Comparison of ENCODE assay signal across 1 cellular context in the genomic region with DNA sequence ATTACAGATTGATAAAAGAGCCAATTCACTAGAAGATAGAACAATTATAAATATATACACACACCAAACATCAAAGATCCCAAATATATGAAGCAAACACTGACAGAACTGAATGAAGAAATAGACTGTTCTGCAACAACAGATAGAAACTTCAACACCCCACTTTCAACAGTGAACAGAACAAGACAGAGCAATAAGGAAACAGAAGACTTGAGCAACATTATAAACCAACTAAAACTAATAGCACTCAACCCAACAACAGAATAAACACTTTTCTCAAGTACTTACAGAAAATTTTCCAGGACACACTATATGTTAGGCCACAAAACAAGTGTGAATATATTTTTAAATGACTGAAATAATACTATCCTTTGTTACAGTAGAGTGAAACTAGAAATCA.
TF ChIP-seq lines count a peak whose summit lies in the region.

No MANE protein-coding gene starts in this region.

TF ChIP-seq in WTC11, 78 proteins besides CTCF, POLR2A, EP300 and RAD21 (continued from another document):
- TF ChIP-seq, protein P1, sequence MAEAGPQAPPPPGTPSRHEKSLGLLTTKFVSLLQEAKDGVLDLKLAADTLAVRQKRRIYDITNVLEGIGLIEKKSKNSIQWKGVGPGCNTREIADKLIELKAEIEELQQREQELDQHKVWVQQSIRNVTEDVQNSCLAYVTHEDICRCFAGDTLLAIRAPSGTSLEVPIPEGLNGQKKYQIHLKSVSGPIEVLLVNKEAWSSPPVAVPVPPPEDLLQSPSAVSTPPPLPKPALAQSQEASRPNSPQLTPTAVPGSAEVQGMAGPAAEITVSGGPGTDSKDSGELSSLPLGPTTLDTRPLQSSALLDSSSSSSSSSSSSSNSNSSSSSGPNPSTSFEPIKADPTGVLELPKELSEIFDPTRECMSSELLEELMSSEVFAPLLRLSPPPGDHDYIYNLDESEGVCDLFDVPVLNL (CRISPR knock-in tag; IDR thresholded peaks at IDR 0.05; ENCODE audit: borderline replicate concordance, low read depth) = no peak
- TF ChIP-seq, protein P2, sequence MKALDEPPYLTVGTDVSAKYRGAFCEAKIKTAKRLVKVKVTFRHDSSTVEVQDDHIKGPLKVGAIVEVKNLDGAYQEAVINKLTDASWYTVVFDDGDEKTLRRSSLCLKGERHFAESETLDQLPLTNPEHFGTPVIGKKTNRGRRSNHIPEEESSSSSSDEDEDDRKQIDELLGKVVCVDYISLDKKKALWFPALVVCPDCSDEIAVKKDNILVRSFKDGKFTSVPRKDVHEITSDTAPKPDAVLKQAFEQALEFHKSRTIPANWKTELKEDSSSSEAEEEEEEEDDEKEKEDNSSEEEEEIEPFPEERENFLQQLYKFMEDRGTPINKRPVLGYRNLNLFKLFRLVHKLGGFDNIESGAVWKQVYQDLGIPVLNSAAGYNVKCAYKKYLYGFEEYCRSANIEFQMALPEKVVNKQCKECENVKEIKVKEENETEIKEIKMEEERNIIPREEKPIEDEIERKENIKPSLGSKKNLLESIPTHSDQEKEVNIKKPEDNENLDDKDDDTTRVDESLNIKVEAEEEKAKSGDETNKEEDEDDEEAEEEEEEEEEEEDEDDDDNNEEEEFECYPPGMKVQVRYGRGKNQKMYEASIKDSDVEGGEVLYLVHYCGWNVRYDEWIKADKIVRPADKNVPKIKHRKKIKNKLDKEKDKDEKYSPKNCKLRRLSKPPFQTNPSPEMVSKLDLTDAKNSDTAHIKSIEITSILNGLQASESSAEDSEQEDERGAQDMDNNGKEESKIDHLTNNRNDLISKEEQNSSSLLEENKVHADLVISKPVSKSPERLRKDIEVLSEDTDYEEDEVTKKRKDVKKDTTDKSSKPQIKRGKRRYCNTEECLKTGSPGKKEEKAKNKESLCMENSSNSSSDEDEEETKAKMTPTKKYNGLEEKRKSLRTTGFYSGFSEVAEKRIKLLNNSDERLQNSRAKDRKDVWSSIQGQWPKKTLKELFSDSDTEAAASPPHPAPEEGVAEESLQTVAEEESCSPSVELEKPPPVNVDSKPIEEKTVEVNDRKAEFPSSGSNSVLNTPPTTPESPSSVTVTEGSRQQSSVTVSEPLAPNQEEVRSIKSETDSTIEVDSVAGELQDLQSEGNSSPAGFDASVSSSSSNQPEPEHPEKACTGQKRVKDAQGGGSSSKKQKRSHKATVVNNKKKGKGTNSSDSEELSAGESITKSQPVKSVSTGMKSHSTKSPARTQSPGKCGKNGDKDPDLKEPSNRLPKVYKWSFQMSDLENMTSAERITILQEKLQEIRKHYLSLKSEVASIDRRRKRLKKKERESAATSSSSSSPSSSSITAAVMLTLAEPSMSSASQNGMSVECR (CRISPR knock-in tag; IDR thresholded peaks at IDR 0.05; ENCODE audit: borderline replicate concordance) = no peak
- TF ChIP-seq, protein P3, sequence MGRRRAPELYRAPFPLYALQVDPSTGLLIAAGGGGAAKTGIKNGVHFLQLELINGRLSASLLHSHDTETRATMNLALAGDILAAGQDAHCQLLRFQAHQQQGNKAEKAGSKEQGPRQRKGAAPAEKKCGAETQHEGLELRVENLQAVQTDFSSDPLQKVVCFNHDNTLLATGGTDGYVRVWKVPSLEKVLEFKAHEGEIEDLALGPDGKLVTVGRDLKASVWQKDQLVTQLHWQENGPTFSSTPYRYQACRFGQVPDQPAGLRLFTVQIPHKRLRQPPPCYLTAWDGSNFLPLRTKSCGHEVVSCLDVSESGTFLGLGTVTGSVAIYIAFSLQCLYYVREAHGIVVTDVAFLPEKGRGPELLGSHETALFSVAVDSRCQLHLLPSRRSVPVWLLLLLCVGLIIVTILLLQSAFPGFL (CRISPR knock-in tag; IDR thresholded peaks at IDR 0.05; ENCODE audit: borderline replicate concordance) = no peak
- TF ChIP-seq, protein P4, sequence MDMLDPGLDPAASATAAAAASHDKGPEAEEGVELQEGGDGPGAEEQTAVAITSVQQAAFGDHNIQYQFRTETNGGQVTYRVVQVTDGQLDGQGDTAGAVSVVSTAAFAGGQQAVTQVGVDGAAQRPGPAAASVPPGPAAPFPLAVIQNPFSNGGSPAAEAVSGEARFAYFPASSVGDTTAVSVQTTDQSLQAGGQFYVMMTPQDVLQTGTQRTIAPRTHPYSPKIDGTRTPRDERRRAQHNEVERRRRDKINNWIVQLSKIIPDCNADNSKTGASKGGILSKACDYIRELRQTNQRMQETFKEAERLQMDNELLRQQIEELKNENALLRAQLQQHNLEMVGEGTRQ (CRISPR knock-in tag; IDR thresholded peaks at IDR 0.05) = no peak
- no peak for TF ChIP-seq NFE2L1 (CRISPR knock-in tag; IDR thresholded peaks at IDR 0.05)
- no peak for TF ChIP-seq EMX1 (CRISPR knock-in tag; IDR thresholded peaks at IDR 0.05)
TF ChIP-seq in WTC11: peak in this region for 0.
